22 cellular contexts compared by ENCODE assay signal in the genomic region with DNA sequence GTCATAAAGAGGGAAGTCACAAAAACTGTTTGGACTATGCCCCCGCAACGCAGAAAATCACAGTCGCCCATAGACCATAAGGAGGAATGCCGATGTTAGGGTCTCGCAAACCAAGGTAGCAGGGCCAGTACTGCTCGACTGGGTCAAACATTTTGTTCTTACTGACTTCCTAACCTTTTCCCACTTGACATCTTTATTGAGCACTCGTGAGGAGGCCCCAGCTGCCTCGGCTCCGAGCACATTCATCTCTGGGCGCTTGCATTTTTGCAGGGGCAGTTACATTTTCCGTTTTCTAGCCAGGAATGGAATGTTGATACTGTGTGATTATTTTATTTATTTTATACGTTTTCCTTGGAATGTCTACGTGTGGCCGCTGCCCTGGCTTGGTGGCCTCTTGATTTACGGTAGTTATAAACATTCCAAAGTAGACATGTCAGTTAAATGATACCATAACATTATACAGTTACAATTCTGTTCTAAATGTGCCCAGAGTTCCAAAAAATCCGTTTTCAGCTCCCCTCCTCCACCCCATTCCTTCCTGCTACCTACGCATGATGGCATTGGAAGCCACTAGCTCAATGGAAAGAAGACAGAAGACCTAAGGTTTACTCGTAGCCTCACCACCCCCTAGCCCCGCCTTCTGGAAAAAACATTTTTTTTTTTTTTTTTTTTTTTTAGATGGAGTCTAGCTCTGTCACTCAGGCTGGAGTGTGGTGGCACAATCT. TPM values are rescaled to one million over a fixed set of nuclear protein-coding genes. Genes with fewer than 3 reads are reported as not detected.
DNase-seq lines count a peak whose midpoint lies in the region; ATAC-seq and TF ChIP-seq lines count a peak whose summit lies in the region.
"Had no signal": no experiment of that assay in that cellular context is flagged by ENCODE, and none has a peak within 500 bp of the region (broad histone marks: within the 10 kb centered on the region; RNA-seq: fewer than 3 reads in every experiment).

No MANE protein-coding gene starts in this region.

- ATAC-seq in IMR-90 (ENCODE audit: low read depth) (peak; percentile 89), GM21619 (IDR thresholded peaks at IDR 0.05; ENCODE audit: unreplicated experiment) (no peak)
- ATAC-seq: activated T-helper 17 cell treated with anti-CD3 and anti-CD28 coated beads, Interleukin-2, amount 50 U/mL, for 72 hours had no signal

- H3K4me3 ChIP-seq in IMR-90 (ENCODE audit: insufficient read depth, low read depth, low read length), result no peak overlapping the region
- H3K4me3 ChIP-seq: esophagus squamous epithelium had no signal

- H4K91ac ChIP-seq in IMR-90 (ENCODE audit: insufficient read depth, low read depth, low read length), result peak overlapping the region; percentile 94

- no peaks in the 10 kb centered on the region for H3K36me3 Mint-ChIP-seq in nephron (ENCODE audit: low read depth)
- H3K36me3 Mint-ChIP-seq: CD14-positive monocyte had no signal

- H2BK20ac ChIP-seq in IMR-90 (ENCODE audit: low read depth, low read length), result peak overlapping the region; percentile 92

- H2BK5ac ChIP-seq in IMR-90 (ENCODE audit: low read depth, low read length, poor library complexity, severe bottlenecking), result peak overlapping the region; percentile 90

- DNase-seq in IMR-90 (peak; percentile 88), dedifferentiated amniotic fluid mesenchymal stem cell (ENCODE audit: extremely low spot score) (peak; percentile 65), NCI-H2171 treated with DMSO at 0.1 percent for 48 hours (lab: John Stamatoyannopoulos, UW) (no peak), iPS-NIHi11 (ENCODE audit: low spot score) (no peak)
- DNase-seq in activated T-cell treated with anti-CD3 and anti-CD28 coated beads, Interleukin-2, amount 50 U/mL, for 1 hour, result no peak
- DNase-seq: activated CD4-positive, alpha-beta memory T cell treated with anti-CD3 and anti-CD28 coated beads, Interleukin-2, amount 10 ng/mL, durations not matched to agents 7 days and 5 days; amygdala; dermis blood vessel endothelial cell; DND-41; esophagus squamous epithelium; H9; hypothalamus; NCI-H1436; OCI-M1; stimulated activated CD4-positive, alpha-beta T cell treated with anti-CD3 and anti-CD28 coated beads, Interleukin-4, amount 100 ng/mL, for 4 hours had no signal

- H2AK5ac ChIP-seq in IMR-90 (ENCODE audit: low read depth, low read length), result peak overlapping the region; percentile 73; the same call in 1 of the 2 replicates

- 0 out of 2 replicates have a peak, but pooled peaks cover 7% of the 10 kb centered on the region for H3K9me1 ChIP-seq in IMR-90 (ENCODE audit: insufficient read depth, low read length)

- H3K23ac ChIP-seq in IMR-90 (ENCODE audit: low read depth, low read length), result peak overlapping the region; percentile 72

- H3K79me1 ChIP-seq in IMR-90 (ENCODE audit: low read depth in 1 of 2, low read length in 2 of 2), result no peaks in the 10 kb centered on the region; a peak in 1 of 4 replicates

- peak overlapping the region; percentile 69; the same call in 1 of the 3 replicates for H2BK15ac ChIP-seq in IMR-90 (ENCODE audit: low read depth, low read length)

- peak overlapping the region; percentile 87 for H3K27ac ChIP-seq in IMR-90 (ENCODE audit: insufficient read depth, low read length)
- H3K27ac ChIP-seq: esophagus squamous epithelium, KMS-11 had no signal

- no peak overlapping the region for H2AK9ac ChIP-seq in IMR-90 (replicated peaks; ENCODE audit: low read depth, low read length, poor library complexity)

- in situ Hi-C loops in IMR-90 (cut with MboI; ENCODE audit: low sequenced_read_pairs), result no loop called here

- H3K18ac ChIP-seq in IMR-90 (ENCODE audit: low read depth, low read length), result peak overlapping the region; percentile 84

- peak overlapping the region; percentile 95 for H2BK120ac ChIP-seq in IMR-90 (ENCODE audit: low read depth, low read length)

- H3K27me3 Mint-ChIP-seq in nephron (ENCODE audit: low read depth), result peaks cover 15% of the 10 kb centered on the region

- TF ChIP-seq CTCF in IMR-90 (conservative IDR thresholded peaks at IDR 0.05; ENCODE audit: low read depth, low read length) (no peak), nephron (IDR thresholded peaks at IDR 0.05; ENCODE audit: unreplicated experiment in 3 of 3) (no peak)

- peak; percentile 24 for TF ChIP-seq RAD21 in IMR-90 (IDR thresholded peaks at IDR 0.05; ENCODE audit: low read length)

- WGBS in IMR-90 (ENCODE audit: extremely low coverage in 2 of 2, insufficient read length in 1 of 2), 2 experiments, result 4% methylated on average over 4 of the region's 19 CpGs; no CpG with 5 or more reads in 1 of the 2 experiments

- H3K9me3 ChIP-seq in IMR-90 (ENCODE audit: control insufficient read depth, insufficient read depth, low read length), result no peaks in the 10 kb centered on the region
- H3K9me3 ChIP-seq: esophagus squamous epithelium had no signal

- H3K4me2 ChIP-seq in IMR-90 (ENCODE audit: low read depth, low read length), result peak overlapping the region; percentile 72
- H3K4me2 ChIP-seq: KMS-11 had no signal

- intact Hi-C loops in IMR-90 (cut with micrococcal nuclease), result loop anchor here (5.0 kb wide), 1 partner anchor 80 kb away; a partner anchor contains a TSS

- no peak for TF ChIP-seq POLR2A in IMR-90 (IDR thresholded peaks at IDR 0.05; ENCODE audit: low read depth, low read length)

- H4K5ac ChIP-seq in IMR-90 (ENCODE audit: low read depth, low read length), result peak overlapping the region; percentile 53

- H3K4me1 ChIP-seq in IMR-90 (ENCODE audit: control insufficient read depth, insufficient read depth, low read length), result peaks cover 13% of the 10 kb centered on the region

- CTCF ChIA-PET in IMR-90 (lab: Yijun Ruan, JAX), result no interaction called here

- peak overlapping the region; percentile 87 for H3K4ac ChIP-seq in IMR-90 (ENCODE audit: low read depth, low read length)

- no peaks in the 10 kb centered on the region for H3K9me3 Mint-ChIP-seq in nephron
- H3K9me3 Mint-ChIP-seq: activated CD4-positive, alpha-beta memory T cell treated with anti-CD3 and anti-CD28 coated beads, Interleukin-2, amount 10 ng/mL, durations not matched to agents 7 days and 5 days; activated T-helper 17 cell treated with anti-CD3 and anti-CD28 coated beads, Interleukin-2, amount 50 U/mL, for 72 hours; H9 had no signal

- no peaks in the 10 kb centered on the region for H4K20me1 ChIP-seq in IMR-90 (ENCODE audit: insufficient read depth, low read length)

- H3K36me3 ChIP-seq in IMR-90 (ENCODE audit: control insufficient read depth, insufficient read depth, low read length), result no peaks in the 10 kb centered on the region
- H3K36me3 ChIP-seq: esophagus squamous epithelium had no signal

- peak overlapping the region; percentile 40 to 93 for H4K8ac ChIP-seq in IMR-90 (ENCODE audit: low read depth in 2 of 2, low read length in 2 of 2)

- peak overlapping the region; percentile 44 for H3K9ac ChIP-seq in IMR-90 (ENCODE audit: low read depth, low read length)
- H3K9ac ChIP-seq: KMS-11 had no signal

- H3K4me3 Mint-ChIP-seq in nephron, result peak overlapping the region; percentile 16 to 59 (median 38)
- H3K4me3 Mint-ChIP-seq: activated CD4-positive, alpha-beta memory T cell treated with anti-CD3 and anti-CD28 coated beads, Interleukin-2, amount 10 ng/mL, durations not matched to agents 7 days and 5 days; activated T-helper 17 cell treated with anti-CD3 and anti-CD28 coated beads, Interleukin-2, amount 50 U/mL, for 72 hours; CD14-positive monocyte; H9 had no signal

- H3K14ac ChIP-seq in IMR-90 (replicated peaks; ENCODE audit: low read depth, low read length), result peak overlapping the region; percentile 74

- peak overlapping the region; percentile 64 for H3K56ac ChIP-seq in IMR-90 (ENCODE audit: extremely low read depth, insufficient read depth, low read length)

- H2AFZ ChIP-seq in IMR-90 (replicated peaks; ENCODE audit: low read length, poor library complexity), result peak overlapping the region; percentile 58

- dilution Hi-C loops in IMR-90 (cut with HindIII; ENCODE audit: low sequenced_read_pairs, unreplicated experiment), result no loop called here

- BruUV-seq in IMR-90 (replicated peaks; lab: Mats Ljungman, UMichigan), result no TSS peak

- H3K27ac Mint-ChIP-seq in nephron, result peak overlapping the region; percentile 99 to 100 (median 99)
- H3K27ac Mint-ChIP-seq: activated CD4-positive, alpha-beta memory T cell treated with anti-CD3 and anti-CD28 coated beads, Interleukin-2, amount 10 ng/mL, durations not matched to agents 7 days and 5 days; activated T-helper 17 cell treated with anti-CD3 and anti-CD28 coated beads, Interleukin-2, amount 50 U/mL, for 72 hours; CD14-positive monocyte; H9 had no signal

- H3K27me3 ChIP-seq in IMR-90 (ENCODE audit: control insufficient read depth, insufficient read depth, low read length), result peaks cover 2% of the 10 kb centered on the region; the same call in 1 of the 2 replicates

- POLR2A ChIA-PET in IMR-90 (lab: Charles Lee; ENCODE audit: unreplicated experiment), result no interaction called here

- H3K4me1 Mint-ChIP-seq in nephron, result peaks cover 81% of the 10 kb centered on the region
- H3K4me1 Mint-ChIP-seq: activated CD4-positive, alpha-beta memory T cell treated with anti-CD3 and anti-CD28 coated beads, Interleukin-2, amount 10 ng/mL, durations not matched to agents 7 days and 5 days; activated T-helper 17 cell treated with anti-CD3 and anti-CD28 coated beads, Interleukin-2, amount 50 U/mL, for 72 hours had no signal

TF ChIP-seq in IMR-90, 13 proteins besides CTCF, POLR2A, EP300 and RAD21:
- TF ChIP-seq MAFK (IDR thresholded peaks at IDR 0.05; ENCODE audit: low read depth, low read length) (0 out of 2 replicates have a peak, but pooled peaks have one; percentile 20), SMC3 (IDR thresholded peaks at IDR 0.05; ENCODE audit: low read depth, low read length) (no peak; the same call in 1 of the 2 replicates), BHLHE40 (IDR thresholded peaks at IDR 0.05; ENCODE audit: low read depth, low read length) (peak; percentile 61), RCOR1 (IDR thresholded peaks at IDR 0.05; ENCODE audit: insufficient replicate concordance, low read length) (peak; percentile 62)
- TF ChIP-seq, protein P1, sequence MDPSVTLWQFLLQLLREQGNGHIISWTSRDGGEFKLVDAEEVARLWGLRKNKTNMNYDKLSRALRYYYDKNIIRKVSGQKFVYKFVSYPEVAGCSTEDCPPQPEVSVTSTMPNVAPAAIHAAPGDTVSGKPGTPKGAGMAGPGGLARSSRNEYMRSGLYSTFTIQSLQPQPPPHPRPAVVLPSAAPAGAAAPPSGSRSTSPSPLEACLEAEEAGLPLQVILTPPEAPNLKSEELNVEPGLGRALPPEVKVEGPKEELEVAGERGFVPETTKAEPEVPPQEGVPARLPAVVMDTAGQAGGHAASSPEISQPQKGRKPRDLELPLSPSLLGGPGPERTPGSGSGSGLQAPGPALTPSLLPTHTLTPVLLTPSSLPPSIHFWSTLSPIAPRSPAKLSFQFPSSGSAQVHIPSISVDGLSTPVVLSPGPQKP (IDR thresholded peaks at IDR 0.05; ENCODE audit: borderline replicate concordance, low read depth, low read length), result no peak

RNA-seq across cellular contexts. Expression of a gene that starts 56.9 kb away (rescaled TPM):
- 2.2 and 2.5 TPM in 2 replicates for total RNA-seq in IMR-90 (2012; rRNA removed)
- polyA plus RNA-seq in IMR-90 (2012; rRNA removed), result 18.0 and 18.3 TPM in 2 replicates
- 11.4 and 19.3 TPM in 2 replicates for polyA plus RNA-seq in IMR-90 (2012; cell fraction: cytosol; rRNA removed)
- 7.7 and 18.8 TPM in 2 replicates for polyA plus RNA-seq in IMR-90 (2012; cell fraction: nucleus; rRNA removed; ENCODE audit: low replicate concordance)
- total RNA-seq: activated CD4-positive, alpha-beta memory T cell treated with anti-CD3 and anti-CD28 coated beads, Interleukin-2, amount 10 ng/mL, durations not matched to agents 7 days and 5 days; activated T-helper 17 cell treated with anti-CD3 and anti-CD28 coated beads, Interleukin-2, amount 50 U/mL, for 72 hours; NCI-H460 had no signal
- polyA plus RNA-seq: CD14-positive monocyte, neural cell had no signal

Comparison
In these comparisons a context has a peak if more than half of its experiments do, and no peak if none do; other contexts are left out.
1. DNase-seq: peak in IMR-90 (single experiment) and dedifferentiated amniotic fluid mesenchymal stem cell (single experiment); none in activated T-cell treated with anti-CD3 and anti-CD28 coated beads, Interleukin-2, amount 50 U/mL, for 1 hour (single experiment), NCI-H2171 treated with DMSO at 0.1 percent for 48 hours (single experiment) and iPS-NIHi11 (single experiment).